11 cellular contexts compared by ENCODE assay signal in genomic region chr12:106585862-106586534, GRCh38. TPM values are rescaled to one million over a fixed set of nuclear protein-coding genes. Genes with fewer than 3 reads are reported as not detected.
DNase-seq lines count a peak whose midpoint lies in the region; ATAC-seq and TF ChIP-seq lines count a peak whose summit lies in the region.
"Had no signal": no experiment of that assay in that cellular context is flagged by ENCODE, and none has a peak within 500 bp of the region (broad histone marks: within the 10 kb centered on the region; RNA-seq: fewer than 3 reads in every experiment).

No MANE protein-coding gene starts in this region.

- H3K36me3 ChIP-seq in CD8-positive, alpha-beta T cell (ENCODE audit: insufficient read depth, low read length), result no peaks in the 10 kb centered on the region
- H3K36me3 ChIP-seq: pancreas had no signal

- no peak overlapping the region for H3K4me3 ChIP-seq in CD8-positive, alpha-beta T cell (ENCODE audit: low read depth, low read length)

- no peak for TF ChIP-seq CTCF in endothelial cell (IDR thresholded peaks at IDR 0.05; ENCODE audit: unreplicated experiment)
- TF ChIP-seq CTCF in CD8-positive, alpha-beta T cell (IDR thresholded peaks at IDR 0.05), result no peak

- no peaks in the 10 kb centered on the region for H3K9me3 Mint-ChIP-seq in activated CD4-positive, alpha-beta T cell treated with anti-CD3 and anti-CD28 coated beads for 36 hours (ENCODE audit: low read depth)
- peaks cover 4% of the 10 kb centered on the region for H3K9me3 Mint-ChIP-seq in endothelial cell (ENCODE audit: unreplicated experiment)
- H3K9me3 Mint-ChIP-seq in CD8-positive, alpha-beta T cell, result no peaks in the 10 kb centered on the region

- H3K4me1 ChIP-seq in CD8-positive, alpha-beta T cell (ENCODE audit: insufficient read depth, low read length), result peaks cover 21% of the 10 kb centered on the region

- peaks cover 27% of the 10 kb centered on the region for H3K27me3 ChIP-seq in CD8-positive, alpha-beta T cell (ENCODE audit: insufficient read depth, low read length)

- H3K27ac Mint-ChIP-seq in activated CD4-positive, alpha-beta T cell treated with anti-CD3 and anti-CD28 coated beads for 36 hours, result no peak overlapping the region
- no peak overlapping the region for H3K27ac Mint-ChIP-seq in endothelial cell (ENCODE audit: unreplicated experiment)
- H3K27ac Mint-ChIP-seq in CD8-positive, alpha-beta T cell, result no peak overlapping the region

- POLR2A ChIA-PET in activated CD4-positive, alpha-beta T cell treated with anti-CD3 and anti-CD28 coated beads for 36 hours (lab: Charles Lee), result no interaction called here
- POLR2A ChIA-PET in CD8-positive, alpha-beta T cell (lab: Charles Lee), result no interaction called here

- H3K4me1 Mint-ChIP-seq in activated CD4-positive, alpha-beta T cell treated with anti-CD3 and anti-CD28 coated beads for 36 hours, result peaks cover 28% of the 10 kb centered on the region
- peaks cover 25% of the 10 kb centered on the region for H3K4me1 Mint-ChIP-seq in endothelial cell (ENCODE audit: unreplicated experiment)
- peaks cover 34% of the 10 kb centered on the region for H3K4me1 Mint-ChIP-seq in CD8-positive, alpha-beta T cell (ENCODE audit: low read depth)

- no peak for ATAC-seq in activated CD4-positive, alpha-beta T cell treated with anti-CD3 and anti-CD28 coated beads for 36 hours
- no peak for ATAC-seq in GM19035 (IDR thresholded peaks at IDR 0.05; ENCODE audit: unreplicated experiment)
- no peak for ATAC-seq in CD8-positive, alpha-beta T cell

- no peaks in the 10 kb centered on the region for H3K36me3 Mint-ChIP-seq in activated CD4-positive, alpha-beta T cell treated with anti-CD3 and anti-CD28 coated beads for 36 hours (ENCODE audit: low read depth)
- no peaks in the 10 kb centered on the region for H3K36me3 Mint-ChIP-seq in endothelial cell (ENCODE audit: low read depth, unreplicated experiment)
- no peaks in the 10 kb centered on the region for H3K36me3 Mint-ChIP-seq in CD8-positive, alpha-beta T cell

- H3K4me3 Mint-ChIP-seq in activated CD4-positive, alpha-beta T cell treated with anti-CD3 and anti-CD28 coated beads for 36 hours, result no peak overlapping the region
- H3K4me3 Mint-ChIP-seq in endothelial cell (ENCODE audit: unreplicated experiment), result peak overlapping the region; percentile 79
- no peak overlapping the region for H3K4me3 Mint-ChIP-seq in CD8-positive, alpha-beta T cell

- H3K27me3 Mint-ChIP-seq in activated CD4-positive, alpha-beta T cell treated with anti-CD3 and anti-CD28 coated beads for 36 hours, result peaks cover 74% of the 10 kb centered on the region
- peaks cover 27% of the 10 kb centered on the region for H3K27me3 Mint-ChIP-seq in endothelial cell (ENCODE audit: unreplicated experiment)
- peaks cover 72% of the 10 kb centered on the region for H3K27me3 Mint-ChIP-seq in CD8-positive, alpha-beta T cell (ENCODE audit: low read depth)

- CTCF ChIA-PET in activated CD4-positive, alpha-beta T cell treated with anti-CD3 and anti-CD28 coated beads for 36 hours (lab: Charles Lee), result no interaction called here
- CTCF ChIA-PET in CD8-positive, alpha-beta T cell (lab: Charles Lee), result no interaction called here

- intact Hi-C loops in activated CD4-positive, alpha-beta T cell treated with anti-CD3 and anti-CD28 coated beads for 36 hours (cut with DNase I, micrococcal nuclease), result loop anchor here in 1 of 2 experiments (10.0 kb wide), 1 partner anchor 339 kb away; no protein-coding TSS in a partner anchor
- intact Hi-C loops in CD8-positive, alpha-beta T cell (cut with DNase I, micrococcal nuclease), result no loop called here

- H3K27ac ChIP-seq in CD8-positive, alpha-beta T cell (ENCODE audit: low read depth, low read length), result no peak overlapping the region
- H3K27ac ChIP-seq: pancreas had no signal

- H3K9me3 ChIP-seq in CD8-positive, alpha-beta T cell (ENCODE audit: low read length), result no peaks in the 10 kb centered on the region
- H3K9me3 ChIP-seq: pancreas had no signal

- peak; percentile 38 for DNase-seq in activated CD4-positive, alpha-beta T cell treated with anti-CD3 and anti-CD28 coated beads for 36 hours
- no peak for DNase-seq in activated CD4-positive, alpha-beta T cell treated with anti-CD3 and anti-CD28 coated beads for 4 hours
- DNase-seq in M059J (ENCODE audit: low read depth) (peak; percentile 19), endothelial cell (ENCODE audit: low spot score) (peak; percentile 41), retina (peak; percentile 83), DMS153 (lab: John Stamatoyannopoulos, UW) (no peak)
- no peak for DNase-seq in CD8-positive, alpha-beta T cell
- DNase-seq: activated gamma-delta T cell treated with Interleukin-2 at 50 U/mL for 16 hours; effector CD8-positive, alpha-beta T cell had no signal

RNA-seq across cellular contexts. Expression of gene RFX4, which starts 3.2 kb away (rescaled TPM):
- not detected for total RNA-seq in activated CD4-positive, alpha-beta T cell treated with anti-CD3 and anti-CD28 coated beads for 36 hours
- total RNA-seq in M059J (2014; rRNA removed; shearing (Covaris generic)), result not detected in 2 replicates
- total RNA-seq in endothelial cell (ENCODE audit: unreplicated experiment), result not detected
- not detected for total RNA-seq in CD8-positive, alpha-beta T cell

Comparison
In these comparisons a context has a peak if more than half of its experiments do, and no peak if none do; other contexts are left out.
1. DNase-seq: peak in activated CD4-positive, alpha-beta T cell treated with anti-CD3 and anti-CD28 coated beads for 36 hours (single experiment), M059J (single experiment), endothelial cell (single experiment) and retina (single experiment); none in activated CD4-positive, alpha-beta T cell treated with anti-CD3 and anti-CD28 coated beads for 4 hours (0 of 2), DMS153 (single experiment) and CD8-positive, alpha-beta T cell (0 of 7).